ENCODE assay signal across 1 cellular context in the genomic region with DNA sequence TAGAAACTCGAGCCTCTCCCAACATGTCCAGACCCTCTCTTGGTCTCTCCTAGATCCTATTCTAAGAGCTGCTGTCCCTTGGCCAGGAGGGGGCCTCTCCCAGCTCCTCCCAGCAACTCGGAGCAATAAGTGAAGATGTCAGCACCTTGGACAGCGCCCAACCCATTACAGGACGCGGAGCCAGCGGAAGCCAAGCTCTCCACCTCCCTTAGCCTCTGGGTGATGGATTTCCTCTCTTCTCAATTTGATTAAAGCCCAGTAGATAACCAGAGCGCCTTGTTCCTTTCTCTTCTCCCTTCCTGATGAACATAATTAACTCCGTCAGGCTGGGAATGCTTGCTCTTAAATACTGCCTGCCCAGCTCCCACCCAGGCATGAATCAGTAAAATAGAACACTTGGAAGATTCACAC.
TF ChIP-seq lines count a peak whose summit lies in the region.

No MANE protein-coding gene starts in this region.

TF ChIP-seq in HepG2, 621 proteins besides CTCF, POLR2A, EP300 and RAD21 (continued from another document and continues in another):
- TF ChIP-seq, protein P1, sequence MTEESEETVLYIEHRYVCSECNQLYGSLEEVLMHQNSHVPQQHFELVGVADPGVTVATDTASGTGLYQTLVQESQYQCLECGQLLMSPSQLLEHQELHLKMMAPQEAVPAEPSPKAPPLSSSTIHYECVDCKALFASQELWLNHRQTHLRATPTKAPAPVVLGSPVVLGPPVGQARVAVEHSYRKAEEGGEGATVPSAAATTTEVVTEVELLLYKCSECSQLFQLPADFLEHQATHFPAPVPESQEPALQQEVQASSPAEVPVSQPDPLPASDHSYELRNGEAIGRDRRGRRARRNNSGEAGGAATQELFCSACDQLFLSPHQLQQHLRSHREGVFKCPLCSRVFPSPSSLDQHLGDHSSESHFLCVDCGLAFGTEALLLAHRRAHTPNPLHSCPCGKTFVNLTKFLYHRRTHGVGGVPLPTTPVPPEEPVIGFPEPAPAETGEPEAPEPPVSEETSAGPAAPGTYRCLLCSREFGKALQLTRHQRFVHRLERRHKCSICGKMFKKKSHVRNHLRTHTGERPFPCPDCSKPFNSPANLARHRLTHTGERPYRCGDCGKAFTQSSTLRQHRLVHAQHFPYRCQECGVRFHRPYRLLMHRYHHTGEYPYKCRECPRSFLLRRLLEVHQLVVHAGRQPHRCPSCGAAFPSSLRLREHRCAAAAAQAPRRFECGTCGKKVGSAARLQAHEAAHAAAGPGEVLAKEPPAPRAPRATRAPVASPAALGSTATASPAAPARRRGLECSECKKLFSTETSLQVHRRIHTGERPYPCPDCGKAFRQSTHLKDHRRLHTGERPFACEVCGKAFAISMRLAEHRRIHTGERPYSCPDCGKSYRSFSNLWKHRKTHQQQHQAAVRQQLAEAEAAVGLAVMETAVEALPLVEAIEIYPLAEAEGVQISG (CRISPR knock-in tag; IDR thresholded peaks at IDR 0.05), result peak; percentile 83
- TF ChIP-seq KLF11 (CRISPR knock-in tag; IDR thresholded peaks at IDR 0.05) (peak; percentile 100), ZSCAN21 (CRISPR knock-in tag; IDR thresholded peaks at IDR 0.05; ENCODE audit: borderline replicate concordance) (peak; percentile 76; the same call in 1 of the 2 replicates), ISL2 (CRISPR knock-in tag; IDR thresholded peaks at IDR 0.05) (peak; percentile 79), KMT2B (CRISPR knock-in tag; IDR thresholded peaks at IDR 0.05) (peak; percentile 86), ZNF768 (CRISPR knock-in tag; IDR thresholded peaks at IDR 0.05) (peak; percentile 62), ELF3 (CRISPR knock-in tag; IDR thresholded peaks at IDR 0.05) (peak; percentile 94), BRCA1 (CRISPR knock-in tag; IDR thresholded peaks at IDR 0.05) (peak; percentile 96), ZSCAN9 (CRISPR knock-in tag; IDR thresholded peaks at IDR 0.05; ENCODE audit: borderline replicate concordance) (peak; percentile 99), ZNF441 (CRISPR knock-in tag; IDR thresholded peaks at IDR 0.05; ENCODE audit: borderline replicate concordance) (peak; percentile 94), PHF5A (CRISPR knock-in tag; IDR thresholded peaks at IDR 0.05; ENCODE audit: low read depth, unreplicated experiment) (peak; percentile 83), TEAD2 (CRISPR knock-in tag; IDR thresholded peaks at IDR 0.05) (peak; percentile 87; the same call in 1 of the 2 replicates), NFATC3 (CRISPR knock-in tag; IDR thresholded peaks at IDR 0.05) (peak; percentile 66; the same call in 1 of the 2 replicates), SRY (CRISPR knock-in tag; IDR thresholded peaks at IDR 0.05) (peak; percentile 98), NFE2L1 (CRISPR knock-in tag; IDR thresholded peaks at IDR 0.05; ENCODE audit: borderline replicate concordance) (no peak), TAF15 (IDR thresholded peaks at IDR 0.05; ENCODE audit: low read depth, low read length, poor library complexity, severe bottlenecking) (no peak), NFE2L2 (IDR thresholded peaks at IDR 0.05; ENCODE audit: low read length) (no peak), ZNF563 (CRISPR knock-in tag; IDR thresholded peaks at IDR 0.05) (peak; percentile 88)
- TF ChIP-seq, protein P2, sequence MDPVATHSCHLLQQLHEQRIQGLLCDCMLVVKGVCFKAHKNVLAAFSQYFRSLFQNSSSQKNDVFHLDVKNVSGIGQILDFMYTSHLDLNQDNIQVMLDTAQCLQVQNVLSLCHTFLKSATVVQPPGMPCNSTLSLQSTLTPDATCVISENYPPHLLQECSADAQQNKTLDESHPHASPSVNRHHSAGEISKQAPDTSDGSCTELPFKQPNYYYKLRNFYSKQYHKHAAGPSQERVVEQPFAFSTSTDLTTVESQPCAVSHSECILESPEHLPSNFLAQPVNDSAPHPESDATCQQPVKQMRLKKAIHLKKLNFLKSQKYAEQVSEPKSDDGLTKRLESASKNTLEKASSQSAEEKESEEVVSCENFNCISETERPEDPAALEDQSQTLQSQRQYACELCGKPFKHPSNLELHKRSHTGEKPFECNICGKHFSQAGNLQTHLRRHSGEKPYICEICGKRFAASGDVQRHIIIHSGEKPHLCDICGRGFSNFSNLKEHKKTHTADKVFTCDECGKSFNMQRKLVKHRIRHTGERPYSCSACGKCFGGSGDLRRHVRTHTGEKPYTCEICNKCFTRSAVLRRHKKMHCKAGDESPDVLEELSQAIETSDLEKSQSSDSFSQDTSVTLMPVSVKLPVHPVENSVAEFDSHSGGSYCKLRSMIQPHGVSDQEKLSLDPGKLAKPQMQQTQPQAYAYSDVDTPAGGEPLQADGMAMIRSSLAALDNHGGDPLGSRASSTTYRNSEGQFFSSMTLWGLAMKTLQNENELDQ (CRISPR knock-in tag; IDR thresholded peaks at IDR 0.05; ENCODE audit: borderline replicate concordance), result peak; percentile 98
- TF ChIP-seq, protein P3, sequence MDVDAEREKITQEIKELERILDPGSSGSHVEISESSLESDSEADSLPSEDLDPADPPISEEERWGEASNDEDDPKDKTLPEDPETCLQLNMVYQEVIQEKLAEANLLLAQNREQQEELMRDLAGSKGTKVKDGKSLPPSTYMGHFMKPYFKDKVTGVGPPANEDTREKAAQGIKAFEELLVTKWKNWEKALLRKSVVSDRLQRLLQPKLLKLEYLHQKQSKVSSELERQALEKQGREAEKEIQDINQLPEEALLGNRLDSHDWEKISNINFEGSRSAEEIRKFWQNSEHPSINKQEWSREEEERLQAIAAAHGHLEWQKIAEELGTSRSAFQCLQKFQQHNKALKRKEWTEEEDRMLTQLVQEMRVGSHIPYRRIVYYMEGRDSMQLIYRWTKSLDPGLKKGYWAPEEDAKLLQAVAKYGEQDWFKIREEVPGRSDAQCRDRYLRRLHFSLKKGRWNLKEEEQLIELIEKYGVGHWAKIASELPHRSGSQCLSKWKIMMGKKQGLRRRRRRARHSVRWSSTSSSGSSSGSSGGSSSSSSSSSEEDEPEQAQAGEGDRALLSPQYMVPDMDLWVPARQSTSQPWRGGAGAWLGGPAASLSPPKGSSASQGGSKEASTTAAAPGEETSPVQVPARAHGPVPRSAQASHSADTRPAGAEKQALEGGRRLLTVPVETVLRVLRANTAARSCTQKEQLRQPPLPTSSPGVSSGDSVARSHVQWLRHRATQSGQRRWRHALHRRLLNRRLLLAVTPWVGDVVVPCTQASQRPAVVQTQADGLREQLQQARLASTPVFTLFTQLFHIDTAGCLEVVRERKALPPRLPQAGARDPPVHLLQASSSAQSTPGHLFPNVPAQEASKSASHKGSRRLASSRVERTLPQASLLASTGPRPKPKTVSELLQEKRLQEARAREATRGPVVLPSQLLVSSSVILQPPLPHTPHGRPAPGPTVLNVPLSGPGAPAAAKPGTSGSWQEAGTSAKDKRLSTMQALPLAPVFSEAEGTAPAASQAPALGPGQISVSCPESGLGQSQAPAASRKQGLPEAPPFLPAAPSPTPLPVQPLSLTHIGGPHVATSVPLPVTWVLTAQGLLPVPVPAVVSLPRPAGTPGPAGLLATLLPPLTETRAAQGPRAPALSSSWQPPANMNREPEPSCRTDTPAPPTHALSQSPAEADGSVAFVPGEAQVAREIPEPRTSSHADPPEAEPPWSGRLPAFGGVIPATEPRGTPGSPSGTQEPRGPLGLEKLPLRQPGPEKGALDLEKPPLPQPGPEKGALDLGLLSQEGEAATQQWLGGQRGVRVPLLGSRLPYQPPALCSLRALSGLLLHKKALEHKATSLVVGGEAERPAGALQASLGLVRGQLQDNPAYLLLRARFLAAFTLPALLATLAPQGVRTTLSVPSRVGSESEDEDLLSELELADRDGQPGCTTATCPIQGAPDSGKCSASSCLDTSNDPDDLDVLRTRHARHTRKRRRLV (CRISPR knock-in tag; IDR thresholded peaks at IDR 0.05), result no peak
- TF ChIP-seq, protein P4, sequence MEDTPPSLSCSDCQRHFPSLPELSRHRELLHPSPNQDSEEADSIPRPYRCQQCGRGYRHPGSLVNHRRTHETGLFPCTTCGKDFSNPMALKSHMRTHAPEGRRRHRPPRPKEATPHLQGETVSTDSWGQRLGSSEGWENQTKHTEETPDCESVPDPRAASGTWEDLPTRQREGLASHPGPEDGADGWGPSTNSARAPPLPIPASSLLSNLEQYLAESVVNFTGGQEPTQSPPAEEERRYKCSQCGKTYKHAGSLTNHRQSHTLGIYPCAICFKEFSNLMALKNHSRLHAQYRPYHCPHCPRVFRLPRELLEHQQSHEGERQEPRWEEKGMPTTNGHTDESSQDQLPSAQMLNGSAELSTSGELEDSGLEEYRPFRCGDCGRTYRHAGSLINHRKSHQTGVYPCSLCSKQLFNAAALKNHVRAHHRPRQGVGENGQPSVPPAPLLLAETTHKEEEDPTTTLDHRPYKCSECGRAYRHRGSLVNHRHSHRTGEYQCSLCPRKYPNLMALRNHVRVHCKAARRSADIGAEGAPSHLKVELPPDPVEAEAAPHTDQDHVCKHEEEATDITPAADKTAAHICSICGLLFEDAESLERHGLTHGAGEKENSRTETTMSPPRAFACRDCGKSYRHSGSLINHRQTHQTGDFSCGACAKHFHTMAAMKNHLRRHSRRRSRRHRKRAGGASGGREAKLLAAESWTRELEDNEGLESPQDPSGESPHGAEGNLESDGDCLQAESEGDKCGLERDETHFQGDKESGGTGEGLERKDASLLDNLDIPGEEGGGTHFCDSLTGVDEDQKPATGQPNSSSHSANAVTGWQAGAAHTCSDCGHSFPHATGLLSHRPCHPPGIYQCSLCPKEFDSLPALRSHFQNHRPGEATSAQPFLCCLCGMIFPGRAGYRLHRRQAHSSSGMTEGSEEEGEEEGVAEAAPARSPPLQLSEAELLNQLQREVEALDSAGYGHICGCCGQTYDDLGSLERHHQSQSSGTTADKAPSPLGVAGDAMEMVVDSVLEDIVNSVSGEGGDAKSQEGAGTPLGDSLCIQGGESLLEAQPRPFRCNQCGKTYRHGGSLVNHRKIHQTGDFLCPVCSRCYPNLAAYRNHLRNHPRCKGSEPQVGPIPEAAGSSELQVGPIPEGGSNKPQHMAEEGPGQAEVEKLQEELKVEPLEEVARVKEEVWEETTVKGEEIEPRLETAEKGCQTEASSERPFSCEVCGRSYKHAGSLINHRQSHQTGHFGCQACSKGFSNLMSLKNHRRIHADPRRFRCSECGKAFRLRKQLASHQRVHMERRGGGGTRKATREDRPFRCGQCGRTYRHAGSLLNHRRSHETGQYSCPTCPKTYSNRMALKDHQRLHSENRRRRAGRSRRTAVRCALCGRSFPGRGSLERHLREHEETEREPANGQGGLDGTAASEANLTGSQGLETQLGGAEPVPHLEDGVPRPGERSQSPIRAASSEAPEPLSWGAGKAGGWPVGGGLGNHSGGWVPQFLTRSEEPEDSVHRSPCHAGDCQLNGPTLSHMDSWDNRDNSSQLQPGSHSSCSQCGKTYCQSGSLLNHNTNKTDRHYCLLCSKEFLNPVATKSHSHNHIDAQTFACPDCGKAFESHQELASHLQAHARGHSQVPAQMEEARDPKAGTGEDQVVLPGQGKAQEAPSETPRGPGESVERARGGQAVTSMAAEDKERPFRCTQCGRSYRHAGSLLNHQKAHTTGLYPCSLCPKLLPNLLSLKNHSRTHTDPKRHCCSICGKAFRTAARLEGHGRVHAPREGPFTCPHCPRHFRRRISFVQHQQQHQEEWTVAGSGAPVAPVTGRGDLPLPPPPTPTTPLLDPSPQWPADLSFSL (CRISPR knock-in tag; IDR thresholded peaks at IDR 0.05), result no peak
- TF ChIP-seq, protein P5, sequence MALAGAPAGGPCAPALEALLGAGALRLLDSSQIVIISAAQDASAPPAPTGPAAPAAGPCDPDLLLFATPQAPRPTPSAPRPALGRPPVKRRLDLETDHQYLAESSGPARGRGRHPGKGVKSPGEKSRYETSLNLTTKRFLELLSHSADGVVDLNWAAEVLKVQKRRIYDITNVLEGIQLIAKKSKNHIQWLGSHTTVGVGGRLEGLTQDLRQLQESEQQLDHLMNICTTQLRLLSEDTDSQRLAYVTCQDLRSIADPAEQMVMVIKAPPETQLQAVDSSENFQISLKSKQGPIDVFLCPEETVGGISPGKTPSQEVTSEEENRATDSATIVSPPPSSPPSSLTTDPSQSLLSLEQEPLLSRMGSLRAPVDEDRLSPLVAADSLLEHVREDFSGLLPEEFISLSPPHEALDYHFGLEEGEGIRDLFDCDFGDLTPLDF (CRISPR knock-in tag; IDR thresholded peaks at IDR 0.05), result peak; percentile 69; the same call in 1 of the 2 replicates
- TF ChIP-seq, protein P6, sequence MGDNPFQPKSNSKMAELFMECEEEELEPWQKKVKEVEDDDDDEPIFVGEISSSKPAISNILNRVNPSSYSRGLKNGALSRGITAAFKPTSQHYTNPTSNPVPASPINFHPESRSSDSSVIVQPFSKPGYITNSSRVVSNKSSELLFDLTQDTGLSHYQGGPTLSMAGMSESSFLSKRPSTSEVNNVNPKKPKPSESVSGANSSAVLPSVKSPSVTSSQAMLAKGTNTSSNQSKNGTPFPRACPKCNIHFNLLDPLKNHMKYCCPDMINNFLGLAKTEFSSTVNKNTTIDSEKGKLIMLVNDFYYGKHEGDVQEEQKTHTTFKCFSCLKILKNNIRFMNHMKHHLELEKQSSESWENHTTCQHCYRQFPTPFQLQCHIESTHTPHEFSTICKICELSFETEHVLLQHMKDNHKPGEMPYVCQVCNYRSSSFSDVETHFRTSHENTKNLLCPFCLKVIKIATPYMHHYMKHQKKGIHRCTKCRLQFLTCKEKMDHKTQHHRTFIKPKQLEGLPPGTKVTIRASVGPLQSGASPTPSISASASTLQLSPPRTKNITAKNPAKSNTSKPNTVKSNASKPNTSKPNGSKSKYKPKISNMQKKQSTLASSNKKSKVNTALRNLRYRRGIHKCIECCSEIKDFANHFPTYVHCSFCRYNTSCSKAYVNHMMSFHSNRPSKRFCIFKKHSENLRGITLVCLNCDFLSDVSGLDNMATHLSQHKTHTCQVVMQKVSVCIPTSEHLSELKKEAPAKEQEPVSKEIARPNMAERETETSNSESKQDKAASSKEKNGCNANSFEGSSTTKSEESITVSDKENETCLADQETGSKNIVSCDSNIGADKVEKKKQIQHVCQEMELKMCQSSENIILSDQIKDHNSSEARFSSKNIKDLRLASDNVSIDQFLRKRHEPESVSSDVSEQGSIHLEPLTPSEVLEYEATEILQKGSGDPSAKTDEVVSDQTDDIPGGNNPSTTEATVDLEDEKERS (CRISPR knock-in tag; IDR thresholded peaks at IDR 0.05), result peak; percentile 88
- TF ChIP-seq, protein P7, sequence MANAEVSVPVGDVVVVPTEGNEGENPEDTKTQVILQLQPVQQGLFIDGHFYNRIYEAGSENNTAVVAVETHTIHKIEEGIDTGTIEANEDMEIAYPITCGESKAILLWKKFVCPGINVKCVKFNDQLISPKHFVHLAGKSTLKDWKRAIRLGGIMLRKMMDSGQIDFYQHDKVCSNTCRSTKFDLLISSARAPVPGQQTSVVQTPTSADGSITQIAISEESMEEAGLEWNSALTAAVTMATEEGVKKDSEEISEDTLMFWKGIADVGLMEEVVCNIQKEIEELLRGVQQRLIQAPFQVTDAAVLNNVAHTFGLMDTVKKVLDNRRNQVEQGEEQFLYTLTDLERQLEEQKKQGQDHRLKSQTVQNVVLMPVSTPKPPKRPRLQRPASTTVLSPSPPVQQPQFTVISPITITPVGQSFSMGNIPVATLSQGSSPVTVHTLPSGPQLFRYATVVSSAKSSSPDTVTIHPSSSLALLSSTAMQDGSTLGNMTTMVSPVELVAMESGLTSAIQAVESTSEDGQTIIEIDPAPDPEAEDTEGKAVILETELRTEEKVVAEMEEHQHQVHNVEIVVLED (CRISPR knock-in tag; IDR thresholded peaks at IDR 0.05; ENCODE audit: borderline replicate concordance), result no peak
